ENCODE assay signal across 8 cellular contexts in genomic region chr1:32964461-32965250, GRCh38. TPM values are rescaled to one million over a fixed set of nuclear protein-coding genes. Genes with fewer than 3 reads are reported as not detected.
DNase-seq lines count a peak whose midpoint lies in the region; ATAC-seq and TF ChIP-seq lines count a peak whose summit lies in the region.

TSS of gene RNF19B (minus strand) at chr1:32964809. CDS start at chr1:32964685, 124 bp downstream.

- H3K27ac ChIP-seq in ACC112 (ENCODE audit: low read depth, low read length) (peak within 1 kb of the TSS; percentile 71), WERI-Rb-1 (peak within 1 kb of the TSS; percentile 93), mammary epithelial cell (ENCODE audit: insufficient read depth, low read depth, low read length) (peak within 1 kb of the TSS; percentile 87), smooth muscle cell (ENCODE audit: low read depth) (peak within 1 kb of the TSS; percentile 34)

- in situ Hi-C loops in mammary epithelial cell (cut with MboI; ENCODE audit: low sequenced_read_pairs in 2 of 2): no loop called here

- peak within 1 kb of the TSS; percentile 95 for H2AFZ ChIP-seq in ACC112 (ENCODE audit: low read length, unreplicated experiment)
- H2AFZ ChIP-seq in mammary epithelial cell (ENCODE audit: low read depth, low read length): peak within 1 kb of the TSS; percentile 70
- H2AFZ ChIP-seq in smooth muscle cell (ENCODE audit: low read depth): peak within 1 kb of the TSS; percentile 78

- H3K9me3 ChIP-seq in WERI-Rb-1 (ENCODE audit: severe bottlenecking) (no peaks in the 10 kb centered on the region), mammary epithelial cell (replicated peaks; ENCODE audit: insufficient read depth, low read length) (no peaks in the 10 kb centered on the region), smooth muscle cell (replicated peaks; ENCODE audit: low read depth) (no peaks in the 10 kb centered on the region)

- H3K79me2 ChIP-seq in ACC112 (ENCODE audit: control insufficient read depth, insufficient read depth, low read length, unreplicated experiment) (peaks cover 43% of the 10 kb centered on the region), mammary epithelial cell (ENCODE audit: insufficient read depth, low read length) (peaks cover 43% of the 10 kb centered on the region), smooth muscle cell (ENCODE audit: low read depth) (peaks cover 42% of the 10 kb centered on the region)

- H3K27me3 ChIP-seq in ACC112 (ENCODE audit: insufficient read depth, low read length): no peaks in the 10 kb centered on the region
- H3K27me3 ChIP-seq in WERI-Rb-1 (ENCODE audit: insufficient read depth, low read depth, severe bottlenecking): no peaks in the 10 kb centered on the region
- no peaks in the 10 kb centered on the region for H3K27me3 ChIP-seq in mammary epithelial cell (ENCODE audit: insufficient read depth, low read length)
- no peaks in the 10 kb centered on the region for H3K27me3 ChIP-seq in smooth muscle cell (ENCODE audit: low read depth)

- no TSS peak for BruUV-seq in mammary epithelial cell (replicated peaks; lab: Mats Ljungman, UMichigan)

- CTCF ChIA-PET in mammary epithelial cell (lab: Charles Lee; ENCODE audit: low non-redundant PET): no interaction called here

- WGBS in mammary epithelial cell (ENCODE audit: low coverage, missing lambda C conversion rate): under 1% methylated on average over 15 of the region's 83 CpGs
- 2% methylated on average over 53 of the region's 83 CpGs for WGBS in smooth muscle cell (ENCODE audit: low lambda C conversion rate)

- no peaks in the 10 kb centered on the region for H3F3A ChIP-seq in smooth muscle cell (ENCODE audit: low read depth)

- peak; percentile 59 for ATAC-seq in GM18870 (IDR thresholded peaks at IDR 0.05; ENCODE audit: unreplicated experiment)
- ATAC-seq in HG03135 (IDR thresholded peaks at IDR 0.05; ENCODE audit: unreplicated experiment): peak; percentile 75

- H4K20me1 ChIP-seq in mammary epithelial cell (ENCODE audit: insufficient read depth, low read length) (peaks cover 6% of the 10 kb centered on the region), smooth muscle cell (ENCODE audit: low read depth) (peaks cover 43% of the 10 kb centered on the region)

- H3K4me2 ChIP-seq in mammary epithelial cell (ENCODE audit: insufficient read depth, low read depth, low read length) (peak within 1 kb of the TSS; percentile 85), smooth muscle cell (peak within 1 kb of the TSS; percentile 98)

- intact Hi-C loops in mammary epithelial cell (cut with micrococcal nuclease): loop anchor here (1.0 kb wide), 1 partner anchor 17 kb away; no protein-coding TSS in a partner anchor

- H3K9ac ChIP-seq in mammary epithelial cell (ENCODE audit: insufficient read depth, low read length) (peak within 1 kb of the TSS; percentile 86), smooth muscle cell (ENCODE audit: low read depth) (peak within 1 kb of the TSS; percentile 57)

- TF ChIP-seq CTCF in WERI-Rb-1 (IDR thresholded peaks at IDR 0.05; ENCODE audit: low read depth, low read length): no peak
- no peak for TF ChIP-seq CTCF in mammary epithelial cell (conservative IDR thresholded peaks at IDR 0.05 in 1 of 2, IDR thresholded peaks at IDR 0.05 in 1 of 2; ENCODE audit: extremely low read depth in 1 of 2, insufficient read depth in 1 of 2, low read depth in 1 of 2, low read length in 2 of 2)
- no peak for TF ChIP-seq CTCF in smooth muscle cell (IDR thresholded peaks at IDR 0.05; ENCODE audit: borderline replicate concordance, insufficient read depth, poor library complexity, severe bottlenecking)

- dilution Hi-C loops in mammary epithelial cell (cut with HindIII; ENCODE audit: low sequenced_read_pairs): no loop called here

- H3K4me1 ChIP-seq in ACC112 (ENCODE audit: control insufficient read depth, insufficient read depth, low read length, unreplicated experiment): peaks cover 36% of the 10 kb centered on the region
- peaks cover 43% of the 10 kb centered on the region for H3K4me1 ChIP-seq in mammary epithelial cell (ENCODE audit: insufficient read depth, low read length)
- H3K4me1 ChIP-seq in smooth muscle cell (ENCODE audit: low read depth): peaks cover 9% of the 10 kb centered on the region

- no peaks in the 10 kb centered on the region for H3K36me3 ChIP-seq in ACC112 (ENCODE audit: insufficient read depth, low read length)
- H3K36me3 ChIP-seq in WERI-Rb-1: no peaks in the 10 kb centered on the region; the same call in 1 of the 2 replicates
- H3K36me3 ChIP-seq in mammary epithelial cell (ENCODE audit: insufficient read depth, low read length): no peaks in the 10 kb centered on the region
- no peaks in the 10 kb centered on the region for H3K36me3 ChIP-seq in smooth muscle cell (ENCODE audit: low read depth)

- H3K4me3 ChIP-seq in ACC112 (ENCODE audit: low read depth, low read length) (peak within 1 kb of the TSS; percentile 90), WERI-Rb-1 (ENCODE audit: low read depth, low read length) (peak within 1 kb of the TSS; percentile 84), mammary epithelial cell (replicated peaks in 1 of 3; ENCODE audit: insufficient read depth in 1 of 3, low read depth in 2 of 3, low read length in 3 of 3) (peak within 1 kb of the TSS; percentile 85 to 99 (median 96)), smooth muscle cell (peak within 1 kb of the TSS; percentile 94)

- DNase-seq in NCI-H2227 (lab: John Stamatoyannopoulos, UW; ENCODE audit: unreplicated experiment): peak; percentile 98
- peak; percentile 97 for DNase-seq in WERI-Rb-1
- DNase-seq in mammary epithelial cell: peak; percentile 97
- DNase-seq in iPS-NIHi7 (ENCODE audit: extremely low spot score): peak; percentile 98
- DNase-seq in smooth muscle cell (lab: John Stamatoyannopoulos, UW; ENCODE audit: unreplicated experiment): peak; percentile 70

RNA-seq across cellular contexts. Expression of gene RNF19B, which starts in this region (rescaled TPM):
- total RNA-seq in mammary epithelial cell: 10 to 100 TPM; 30.5 to 62.4 TPM
- polyA plus RNA-seq in mammary epithelial cell: 32.3 TPM
- 38.2 TPM for polyA minus RNA-seq in mammary epithelial cell
- total RNA-seq in smooth muscle cell: 11.2 and 13.5 TPM in 2 replicates
- polyA plus RNA-seq in smooth muscle cell: 12.3 and 13.8 TPM in 2 replicates

Comparison
In these comparisons a context has a peak if more than half of its experiments do, and no peak if none do; other contexts are left out.
1. Peak in every context shown above with its lines: DNase-seq, ATAC-seq, H3K4me3 ChIP-seq and H3K27ac ChIP-seq.
2. H3K27ac ChIP-seq: peak in every context shown above with its lines; median percentile 93 in WERI-Rb-1; 87 in mammary epithelial cell; 71 in ACC112; 34 in smooth muscle cell.